9 cellular contexts compared by ENCODE assay signal in the genomic region with DNA sequence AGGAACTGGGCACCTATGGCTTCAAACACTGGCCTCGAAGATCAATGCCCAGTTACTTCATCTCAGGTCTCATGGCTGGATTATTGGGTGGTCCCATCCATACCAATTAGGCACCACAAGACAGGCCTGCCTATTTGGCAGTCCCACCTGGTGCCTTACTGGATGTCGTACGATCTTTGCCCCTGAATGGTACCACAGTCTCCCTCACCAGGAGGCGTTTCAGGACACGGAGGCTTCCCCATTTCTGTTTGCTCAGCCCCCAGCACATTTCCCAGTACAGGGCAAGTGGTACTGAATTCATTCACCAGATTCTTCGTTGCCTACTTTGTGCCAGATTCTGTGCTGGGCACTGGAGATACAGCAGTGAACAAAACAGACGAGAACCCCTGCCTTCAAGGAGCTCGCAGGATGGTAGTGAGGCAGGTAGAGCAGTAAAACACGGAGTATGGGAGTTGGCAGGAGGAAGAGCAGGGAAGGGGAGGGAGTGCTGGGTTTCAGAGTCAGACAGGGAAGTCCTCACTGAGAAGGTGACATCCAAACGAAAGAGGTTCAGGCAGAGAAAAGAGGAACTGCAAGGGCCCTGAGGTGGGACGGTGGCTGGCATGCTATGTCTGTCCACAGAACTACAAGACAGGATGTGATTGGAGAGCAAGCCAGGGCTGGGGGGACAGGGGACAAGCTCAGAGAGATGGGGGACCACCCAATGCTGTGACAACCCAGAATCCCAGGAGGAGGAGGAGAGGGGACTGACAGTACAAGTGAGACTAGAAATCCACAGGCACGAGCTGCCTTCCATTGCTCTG.
DNase-seq lines count a peak whose midpoint lies in the region; ATAC-seq lines count a peak whose summit lies in the region.
"Had no signal": no experiment of that assay in that cellular context is flagged by ENCODE, and none has a peak within 500 bp of the region (broad histone marks: within the 10 kb centered on the region; RNA-seq: fewer than 3 reads in every experiment).

No MANE protein-coding gene starts in this region.

- H3K18ac ChIP-seq in trophoblast cell (ENCODE audit: low read length), result peak overlapping the region; percentile 18

- no peak for ATAC-seq in HG02870 (IDR thresholded peaks at IDR 0.05; ENCODE audit: unreplicated experiment)

- H4K91ac ChIP-seq in trophoblast cell (ENCODE audit: low read depth, low read length), result peak overlapping the region; percentile 71

- no CpG with 5 or more reads among the region's 12 CpGs for WGBS in trophoblast cell (ENCODE audit: extremely low coverage, insufficient coverage, insufficient read length)

- peaks cover 36% of the 10 kb centered on the region for H3K79me1 ChIP-seq in trophoblast cell (ENCODE audit: low read length)

- peak overlapping the region; percentile 59 for H3K4me3 Mint-ChIP-seq in T-helper 1 cell treated with Interleukin-12 subunit alpha and Interleukin-12 subunit beta and Interleukin-4 antibody, amounts not matched to agents 30 μg/mL and 1 μg/mL, for 36 hours
- H3K4me3 Mint-ChIP-seq in activated naive CD8-positive, alpha-beta T cell, result peak overlapping the region; percentile 60

- H2AFZ ChIP-seq in trophoblast cell (ENCODE audit: insufficient read depth, low read length, poor library complexity), result no peak overlapping the region

- DNase-seq in T-helper 1 cell (no peak), KG1 (lab: John Stamatoyannopoulos, UW) (peak; percentile 34), trophoblast cell (no peak), NCI-H526 treated with DMSO at 0.1 percent for 48 hours (lab: John Stamatoyannopoulos, UW) (no peak), AG08395 (ENCODE audit: low spot score) (no peak)
- DNase-seq: nephron progenitor cell had no signal

- H4K12ac ChIP-seq in trophoblast cell (ENCODE audit: low read depth, low read length), result no peak overlapping the region

- peak overlapping the region; percentile 42 for H3K4ac ChIP-seq in trophoblast cell (ENCODE audit: low read depth, low read length)

- no peak overlapping the region for H4K8ac ChIP-seq in trophoblast cell (ENCODE audit: low read depth, low read length)

- no peak overlapping the region for H2BK5ac ChIP-seq in trophoblast cell (ENCODE audit: low read depth, low read length, poor library complexity)

- H3K36me3 Mint-ChIP-seq in T-helper 1 cell treated with Interleukin-12 subunit alpha and Interleukin-12 subunit beta and Interleukin-4 antibody, amounts not matched to agents 30 μg/mL and 1 μg/mL, for 36 hours (ENCODE audit: low read depth), result peaks cover 2% of the 10 kb centered on the region
- no peaks in the 10 kb centered on the region for H3K36me3 Mint-ChIP-seq in activated naive CD8-positive, alpha-beta T cell

- no peaks in the 10 kb centered on the region for H3K9me3 ChIP-seq in trophoblast cell (ENCODE audit: insufficient read depth, low read depth, low read length)

- H3K79me2 ChIP-seq in trophoblast cell (ENCODE audit: control insufficient read depth, insufficient read depth, low read length, poor library complexity), result peaks cover 29% of the 10 kb centered on the region

- peak overlapping the region; percentile 6 for H2BK12ac ChIP-seq in trophoblast cell (ENCODE audit: low read length)

- H3K23ac ChIP-seq in trophoblast cell (ENCODE audit: low read length), result peak overlapping the region; percentile 62

- peaks cover 70% of the 10 kb centered on the region for H3K4me1 Mint-ChIP-seq in T-helper 1 cell treated with Interleukin-12 subunit alpha and Interleukin-12 subunit beta and Interleukin-4 antibody, amounts not matched to agents 30 μg/mL and 1 μg/mL, for 36 hours (ENCODE audit: low read depth)
- peaks cover 79% of the 10 kb centered on the region for H3K4me1 Mint-ChIP-seq in activated naive CD8-positive, alpha-beta T cell (ENCODE audit: low read depth)

- peak overlapping the region; percentile 23 for H2BK120ac ChIP-seq in trophoblast cell (ENCODE audit: insufficient read depth, low read length, poor library complexity)

- peak overlapping the region; percentile 71 for H3K27ac Mint-ChIP-seq in T-helper 1 cell treated with Interleukin-12 subunit alpha and Interleukin-12 subunit beta and Interleukin-4 antibody, amounts not matched to agents 30 μg/mL and 1 μg/mL, for 36 hours
- peak overlapping the region; percentile 96 for H3K27ac Mint-ChIP-seq in activated naive CD8-positive, alpha-beta T cell
- H3K27ac Mint-ChIP-seq: nephron progenitor cell had no signal

- peaks cover 3% of the 10 kb centered on the region for H3K27me3 Mint-ChIP-seq in T-helper 1 cell treated with Interleukin-12 subunit alpha and Interleukin-12 subunit beta and Interleukin-4 antibody, amounts not matched to agents 30 μg/mL and 1 μg/mL, for 36 hours (ENCODE audit: low read depth)
- no peaks in the 10 kb centered on the region for H3K27me3 Mint-ChIP-seq in activated naive CD8-positive, alpha-beta T cell

- H3K9ac ChIP-seq in trophoblast cell (ENCODE audit: low read length), result no peak overlapping the region

- no peak overlapping the region for H3K4me2 ChIP-seq in trophoblast cell (ENCODE audit: low read length)

- H3K27ac ChIP-seq in trophoblast cell (ENCODE audit: low read depth, low read length), result no peak overlapping the region

- no peak overlapping the region for H3K4me3 ChIP-seq in trophoblast cell (ENCODE audit: low read depth, low read length)

- H3K36me3 ChIP-seq in trophoblast cell (ENCODE audit: control insufficient read depth in 1 of 2, insufficient read depth in 2 of 2, low read length in 2 of 2), result peaks cover 0 to 3% of the 10 kb centered on the region in 2 experiments

- H3K9me3 Mint-ChIP-seq in T-helper 1 cell treated with Interleukin-12 subunit alpha and Interleukin-12 subunit beta and Interleukin-4 antibody, amounts not matched to agents 30 μg/mL and 1 μg/mL, for 36 hours, result no peaks in the 10 kb centered on the region
- H3K9me3 Mint-ChIP-seq in activated naive CD8-positive, alpha-beta T cell (ENCODE audit: low read depth), result no peaks in the 10 kb centered on the region
- H3K9me3 Mint-ChIP-seq: nephron progenitor cell had no signal

- H3K27me3 ChIP-seq in trophoblast cell (ENCODE audit: insufficient read depth, low read length), result no peaks in the 10 kb centered on the region

- peak overlapping the region; percentile 55 for H2AK5ac ChIP-seq in trophoblast cell (ENCODE audit: low read length)

- H3K14ac ChIP-seq in trophoblast cell (ENCODE audit: low read length), result peak overlapping the region; percentile 28

- peaks cover 34 to 48% of the 10 kb centered on the region in 2 experiments for H3K4me1 ChIP-seq in trophoblast cell (ENCODE audit: control insufficient read depth in 1 of 2, insufficient read depth in 2 of 2, low read length in 2 of 2)
